10 cellular contexts compared by ENCODE assay signal in the genomic region with DNA sequence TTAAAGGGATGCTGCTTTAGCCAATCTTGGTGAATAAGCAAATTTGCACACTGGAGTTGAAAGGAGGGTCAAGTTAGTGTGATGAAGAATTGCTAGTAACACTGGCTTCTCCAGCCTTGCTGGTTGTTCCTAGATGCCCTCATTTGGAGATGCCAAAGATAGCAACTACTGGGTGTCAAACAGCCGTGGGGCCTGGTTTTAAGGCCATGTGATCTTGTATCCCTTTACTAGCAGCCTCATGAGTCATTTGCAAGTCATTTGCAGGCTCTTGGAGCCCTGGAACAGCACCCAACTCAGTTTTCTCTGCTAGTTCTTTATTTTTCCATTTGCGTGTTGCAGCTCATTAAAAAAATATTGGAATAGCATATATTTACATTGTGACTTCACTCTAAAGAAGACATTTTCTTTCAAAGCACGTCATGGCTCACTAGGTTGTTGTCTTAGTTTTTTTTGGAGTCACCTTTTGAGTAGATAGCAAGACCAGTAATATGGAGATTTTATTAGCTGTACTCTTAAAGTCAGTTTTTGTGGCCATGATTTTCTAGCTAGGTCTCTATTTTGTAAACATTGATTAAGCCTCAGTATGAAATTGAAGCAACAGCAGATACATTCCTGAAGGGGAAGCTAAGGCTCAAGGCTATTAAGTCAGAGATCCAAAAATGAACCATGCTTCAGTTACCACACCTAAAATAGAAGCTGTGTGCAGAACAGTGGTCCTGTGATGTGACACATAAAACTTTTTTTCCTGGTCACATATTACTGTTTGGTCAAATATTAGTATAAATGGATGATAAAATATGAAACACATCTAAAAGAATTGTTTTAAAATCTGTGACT. TPM values are rescaled to one million over a fixed set of nuclear protein-coding genes. Genes with fewer than 3 reads are reported as not detected.
DNase-seq lines count a peak whose midpoint lies in the region; ATAC-seq, FAIRE-seq and TF ChIP-seq lines count a peak whose summit lies in the region.
"Had no signal": no experiment of that assay in that cellular context is flagged by ENCODE, and none has a peak within 500 bp of the region (broad histone marks: within the 10 kb centered on the region; RNA-seq: fewer than 3 reads in every experiment).

No MANE protein-coding gene starts in this region.

- POLR2A ChIA-PET in endothelial cell of umbilical vein (lab: Charles Lee), result interaction anchor here (1.1 kb wide), 1 partner anchor 32 kb away, joined by 3 read pairs; a partner anchor contains a TSS

- H3K27ac ChIP-seq in endothelial cell of umbilical vein (ENCODE audit: insufficient read depth, low read depth, low read length), result peak overlapping the region; percentile 28

- peaks cover 33% of the 10 kb centered on the region for H3K4me1 ChIP-seq in endothelial cell of umbilical vein (ENCODE audit: control insufficient read depth, extremely low read depth, insufficient read depth, low read length)

- no peak overlapping the region for H3K4me2 ChIP-seq in endothelial cell of umbilical vein (ENCODE audit: insufficient read depth, low read length)

- no peak overlapping the region for H3K4me3 ChIP-seq in endothelial cell of umbilical vein (replicated peaks in 1 of 3; ENCODE audit: insufficient read depth in 1 of 3, low read depth in 1 of 3, low read length in 3 of 3)

- no peak overlapping the region for H3K9ac ChIP-seq in endothelial cell of umbilical vein (replicated peaks; ENCODE audit: extremely low read depth, insufficient read depth, low read length)

- no peaks in the 10 kb centered on the region for H3K9me1 ChIP-seq in endothelial cell of umbilical vein (replicated peaks; ENCODE audit: control insufficient read depth, extremely low read depth, insufficient read depth, low read length)

- dilution Hi-C loops in endothelial cell of umbilical vein (cut with MboI; ENCODE audit: extremely low pct_ligation_motif_present, low sequenced_read_pairs), result no loop called here

- DNase-seq in AG09319 (ENCODE audit: extremely low read depth, low read depth) (peak; percentile 36), NCI-H460 (ENCODE audit: extremely low read depth, low read depth) (peak; percentile 39), endothelial cell of umbilical vein (ENCODE audit: low read depth, low spot score) (peak; percentile 41), non-pigmented ciliary epithelial cell (ENCODE audit: low read depth) (peak; percentile 82), midbrain (lab: John Stamatoyannopoulos, UW) (no peak)
- DNase-seq in activated CD4-positive, CD25-positive, alpha-beta regulatory T cell (lab: John Stamatoyannopoulos, UW), result no peak
- DNase-seq: DND-41; stimulated activated CD8-positive, alpha-beta memory T cell treated with anti-CD3 and anti-CD28 coated beads, Interleukin-4, amount 100 ng/mL, for 48 hours had no signal

- CTCF ChIA-PET in endothelial cell of umbilical vein (lab: Charles Lee), result interaction anchor here (1.8 to 4.1 kb wide), 3 partner anchors 14 to 417 kb away, joined by 6 to 18 read pairs (median 7); no protein-coding TSS in a partner anchor

- no peaks in the 10 kb centered on the region for H3K79me2 ChIP-seq in endothelial cell of umbilical vein (ENCODE audit: control insufficient read depth, insufficient read depth, low read length)

- no TSS peak for BruUV-seq in endothelial cell of umbilical vein (replicated peaks; lab: Mats Ljungman, UMichigan)

- ATAC-seq in GM21723 (IDR thresholded peaks at IDR 0.05; ENCODE audit: unreplicated experiment), result no peak
- no peak for ATAC-seq in HG03280 (IDR thresholded peaks at IDR 0.05; ENCODE audit: unreplicated experiment)

- FAIRE-seq in endothelial cell of umbilical vein (lab: Jason Lieb, UNC), result peak; percentile 73

- peaks cover 0 to 1% of the 10 kb centered on the region in 2 experiments for H3K36me3 ChIP-seq in endothelial cell of umbilical vein (ENCODE audit: control insufficient read depth in 2 of 2, extremely low read depth in 1 of 2, insufficient read depth in 2 of 2, low read length in 2 of 2)

- intact Hi-C loops in endothelial cell of umbilical vein (cut with micrococcal nuclease), result loop anchor here (5.0 kb wide), 2 partner anchors 415 to 745 kb away; no protein-coding TSS in a partner anchor

- no peak overlapping the region for H2AFZ ChIP-seq in endothelial cell of umbilical vein (ENCODE audit: low read depth, low read length)

- no peak for TF ChIP-seq POLR2A in endothelial cell of umbilical vein (IDR thresholded peaks at IDR 0.05; ENCODE audit: low read depth, low read length)

- no peaks in the 10 kb centered on the region for H3K27me3 ChIP-seq in endothelial cell of umbilical vein (ENCODE audit: control insufficient read depth in 2 of 2, insufficient read depth in 2 of 2, low read length in 2 of 2)

- no peak for TF ChIP-seq CTCF in AG09319 (IDR thresholded peaks at IDR 0.05; ENCODE audit: low read depth, low read length)
- no peak for TF ChIP-seq CTCF in endothelial cell of umbilical vein (IDR thresholded peaks at IDR 0.05; ENCODE audit: extremely low read depth in 1 of 2, insufficient read depth in 1 of 2, low read depth in 1 of 2, low read length in 2 of 2)

- H3K9me3 ChIP-seq in endothelial cell of umbilical vein (replicated peaks; ENCODE audit: control insufficient read depth, insufficient read depth, low read length), result no peaks in the 10 kb centered on the region

- no peaks in the 10 kb centered on the region for H4K20me1 ChIP-seq in endothelial cell of umbilical vein (replicated peaks; ENCODE audit: control insufficient read depth, extremely low read depth, insufficient read depth, low read length)

TF ChIP-seq in endothelial cell of umbilical vein, 7 proteins besides CTCF, POLR2A, EP300 and RAD21:
- TF ChIP-seq FOS (IDR thresholded peaks at IDR 0.05; ENCODE audit: borderline replicate concordance, insufficient read depth, low read length) (peak; percentile 57), POLR2AphosphoS5 (IDR thresholded peaks at IDR 0.05; ENCODE audit: insufficient read depth, low read depth, low read length) (no peak), GATA2 (IDR thresholded peaks at IDR 0.05; ENCODE audit: insufficient read depth, insufficient read length, low read depth, low read length) (peak; percentile 43)
- TF ChIP-seq, protein P1, sequence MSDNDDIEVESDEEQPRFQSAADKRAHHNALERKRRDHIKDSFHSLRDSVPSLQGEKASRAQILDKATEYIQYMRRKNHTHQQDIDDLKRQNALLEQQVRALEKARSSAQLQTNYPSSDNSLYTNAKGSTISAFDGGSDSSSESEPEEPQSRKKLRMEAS (IDR thresholded peaks at IDR 0.05; ENCODE audit: insufficient read depth, insufficient read length), result peak; percentile 19
TF ChIP-seq in endothelial cell of umbilical vein: peak in this region for 3.

RNA-seq across cellular contexts. Expression of a gene that starts 1.3 kb away (rescaled TPM):
- total RNA-seq in NCI-H460 (2014; rRNA removed; shearing (Covaris generic)), result 0.87 and 2.5 TPM in 2 replicates
- polyA plus RNA-seq in NCI-H460 (2014; cell fraction: nucleus; rRNA removed), result 2.6 and 5.5 TPM in 2 replicates
- total RNA-seq in endothelial cell of umbilical vein, result 1.6 and 1.7 TPM in 2 replicates
- polyA plus RNA-seq in endothelial cell of umbilical vein, result 0.21 and 0.22 TPM in 2 replicates
- polyA plus RNA-seq in endothelial cell of umbilical vein (2011; cell fraction: cytosol; rRNA removed), result 0.12 and 0.21 TPM in 2 replicates
- polyA plus RNA-seq in endothelial cell of umbilical vein (2011; cell fraction: nucleus; rRNA removed), result 2.3 and 2.5 TPM in 2 replicates
- 0.29 and 0.80 TPM in 2 replicates for polyA plus RNA-seq in endothelial cell of umbilical vein (2012)
- polyA minus RNA-seq in endothelial cell of umbilical vein, result 0.15 and 0.89 TPM in 2 replicates
- not detected for polyA minus RNA-seq in endothelial cell of umbilical vein (2011; cell fraction: cytosol; rRNA and poly(A)+ RNA removed)
- 1.9 and 2.7 TPM in 2 replicates for polyA minus RNA-seq in endothelial cell of umbilical vein (2011; cell fraction: nucleus; rRNA and poly(A)+ RNA removed)

RNA-seq across cellular contexts. Expression of a gene that starts 31.8 kb away (rescaled TPM):
- 265 and 277 TPM in 2 replicates for total RNA-seq in NCI-H460 (2014; rRNA removed; shearing (Covaris generic))
- 204 and 277 TPM in 2 replicates for polyA plus RNA-seq in NCI-H460 (2014; cell fraction: nucleus; rRNA removed)
- 42.2 and 43.3 TPM in 2 replicates for total RNA-seq in endothelial cell of umbilical vein
- polyA plus RNA-seq in endothelial cell of umbilical vein, result 13.3 and 16.8 TPM in 2 replicates
- 20.5 and 20.9 TPM in 2 replicates for polyA plus RNA-seq in endothelial cell of umbilical vein (2011; cell fraction: cytosol; rRNA removed)
- polyA plus RNA-seq in endothelial cell of umbilical vein (2011; cell fraction: nucleus; rRNA removed), result 55.8 and 73.5 TPM in 2 replicates
- 16.8 and 26.5 TPM in 2 replicates for polyA plus RNA-seq in endothelial cell of umbilical vein (2012)
- 16.2 and 43.1 TPM in 2 replicates for polyA minus RNA-seq in endothelial cell of umbilical vein
- polyA minus RNA-seq in endothelial cell of umbilical vein (2011; cell fraction: cytosol; rRNA and poly(A)+ RNA removed), result 35.6 TPM
- polyA minus RNA-seq in endothelial cell of umbilical vein (2011; cell fraction: nucleus; rRNA and poly(A)+ RNA removed), result 96.7 and 124 TPM in 2 replicates

Comparison
In these comparisons a context has a peak if more than half of its experiments do, and no peak if none do; other contexts are left out.
1. DNase-seq: peak in AG09319 (single experiment), NCI-H460 (single experiment), endothelial cell of umbilical vein (single experiment) and non-pigmented ciliary epithelial cell (single experiment); none in midbrain (single experiment) and activated CD4-positive, CD25-positive, alpha-beta regulatory T cell (0 of 4).